ENCODE assay signal across 8 cellular contexts in the genomic region with DNA sequence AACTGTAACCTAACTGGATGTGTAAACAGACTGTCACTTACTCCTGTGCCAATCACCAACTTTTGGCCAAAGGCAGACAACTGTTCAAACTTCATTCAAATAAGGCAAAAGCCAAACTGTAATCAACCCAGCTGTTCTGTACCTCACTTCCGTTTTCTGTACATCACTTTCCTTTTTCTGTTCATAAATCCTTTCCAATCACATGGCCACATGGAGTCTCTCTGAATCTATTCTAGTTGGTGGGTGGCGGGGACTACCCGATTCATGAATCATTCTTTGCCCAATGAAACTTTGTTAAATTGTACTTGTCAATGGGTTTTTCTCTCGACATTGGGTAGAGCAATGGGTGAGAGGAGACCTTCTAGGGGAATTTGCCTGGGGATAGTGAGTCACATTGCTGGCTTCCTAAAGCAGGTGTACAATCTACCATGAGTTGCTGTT.
DNase-seq lines count a peak whose midpoint lies in the region; ATAC-seq lines count a peak whose summit lies in the region.

No MANE protein-coding gene starts in this region.

- ATAC-seq in HG03139 (IDR thresholded peaks at IDR 0.05; ENCODE audit: unreplicated experiment) = peak; percentile 64

- DNase-seq in activated CD4-positive, alpha-beta T cell treated with anti-CD3 and anti-CD28 coated beads for 24 hours (ENCODE audit: low read depth in 2 of 2) = peak; percentile 24 to 50
- no peak for DNase-seq in activated CD4-positive, alpha-beta T cell treated with anti-CD3 and anti-CD28 coated beads, Interleukin-2, amount 50 U/mL, for 1 hour
- peak; percentile 31 for DNase-seq in activated T-helper 9 cell treated with anti-CD3 and anti-CD28 coated beads, Interleukin-2, amount 50 U/mL, for 16 hours (ENCODE audit: low read depth)
- DNase-seq in stimulated activated CD8-positive, alpha-beta memory T cell treated with anti-CD3 and anti-CD28 coated beads, Interleukin-2, amount 100 ng/mL, for 48 hours (ENCODE audit: low read depth in 2 of 2) = peak; percentile 7 to 17
- DNase-seq in NCI-H2227 treated with DMSO at 0.1 percent for 48 hours (lab: John Stamatoyannopoulos, UW) = no peak
- DNase-seq in hippocampal formation (lab: John Stamatoyannopoulos, UW) = no peak
- DNase-seq in GOT3 (lab: John Stamatoyannopoulos, UW) = no peak

Comparison
In these comparisons a context has a peak if more than half of its experiments do, and no peak if none do; other contexts are left out.
1. DNase-seq: peak in activated CD4-positive, alpha-beta T cell treated with anti-CD3 and anti-CD28 coated beads for 24 hours (2 of 2), activated T-helper 9 cell treated with anti-CD3 and anti-CD28 coated beads, Interleukin-2, amount 50 U/mL, for 16 hours (single experiment) and stimulated activated CD8-positive, alpha-beta memory T cell treated with anti-CD3 and anti-CD28 coated beads, Interleukin-2, amount 100 ng/mL, for 48 hours (2 of 2); none in activated CD4-positive, alpha-beta T cell treated with anti-CD3 and anti-CD28 coated beads, Interleukin-2, amount 50 U/mL, for 1 hour (single experiment), NCI-H2227 treated with DMSO at 0.1 percent for 48 hours (single experiment), hippocampal formation (0 of 2) and GOT3 (single experiment).